ENCODE assay signal across 8 cellular contexts in the genomic region with DNA sequence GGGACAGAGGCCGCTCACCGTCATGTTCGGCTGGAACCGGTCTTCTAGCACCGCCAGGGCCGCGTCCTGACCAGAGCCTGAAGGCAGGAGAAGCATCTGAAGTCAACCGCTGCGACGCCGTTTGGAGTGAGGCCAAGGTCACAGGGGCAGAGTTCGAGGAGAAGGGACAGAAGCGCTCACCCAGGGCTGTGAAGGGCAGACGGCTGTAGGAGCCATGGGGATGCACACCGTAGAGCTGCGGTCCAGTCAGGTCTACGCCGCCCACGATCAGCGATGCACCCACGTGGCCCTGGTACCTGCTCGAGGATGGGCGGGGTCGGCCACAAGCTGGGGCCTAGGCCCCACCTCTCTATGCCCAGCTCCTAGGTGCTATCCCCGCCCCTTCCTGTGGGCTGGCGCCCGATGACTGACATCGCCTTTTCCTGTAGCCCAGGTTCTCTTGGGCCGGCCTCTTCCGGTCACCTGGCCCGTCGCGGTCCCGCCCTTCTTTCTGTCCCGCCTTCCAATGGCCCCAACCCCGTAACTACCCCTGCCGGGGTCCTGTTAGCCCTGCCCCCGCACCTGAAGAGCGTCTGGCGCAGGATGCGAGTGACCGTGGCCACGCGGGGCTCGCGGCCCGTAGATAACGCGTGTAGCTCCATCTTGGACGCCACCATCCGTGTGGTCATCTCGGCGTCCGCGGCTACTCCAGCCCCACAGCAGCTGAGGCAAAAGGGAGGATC. TPM values are rescaled to one million over a fixed set of nuclear protein-coding genes. Genes with fewer than 3 reads are reported as not detected.
DNase-seq lines count a peak whose midpoint lies in the region; ATAC-seq, FAIRE-seq and TF ChIP-seq lines count a peak whose summit lies in the region.

No MANE protein-coding gene starts in this region.

- H3K4me1 ChIP-seq in kidney (ENCODE audit: control insufficient read depth in 1 of 2, insufficient read depth in 1 of 2, low read depth in 1 of 2, low read length in 2 of 2) = peaks cover 11 to 25% of the 10 kb centered on the region in 2 donors

- peak overlapping the region; percentile 70 to 86 for H3K4me3 ChIP-seq in kidney (ENCODE audit: low read length in 2 of 2)

- intact Hi-C loops in kidney (cut with DNase I) = no loop called here

- peak overlapping the region; percentile 90 to 92 for H3K27ac ChIP-seq in kidney (ENCODE audit: low read depth in 2 of 2, low read length in 2 of 2)

- TF ChIP-seq POLR2A in GM19193 (IDR thresholded peaks at IDR 0.05; ENCODE audit: extremely low read depth, insufficient read depth, insufficient read length) = peak; percentile 89

- no peaks in the 10 kb centered on the region for H3K9me3 ChIP-seq in kidney (ENCODE audit: control insufficient read depth in 1 of 2, low read length in 2 of 2)

- peak overlapping the region; percentile 80 to 93 for H3K9ac ChIP-seq in kidney (ENCODE audit: low read length in 2 of 2)

- peak; percentile 82 for FAIRE-seq in kidney (lab: Jason Lieb, UNC)

- DNase-seq in Ammon's horn (ENCODE audit: low spot score) (peak; percentile 98), NCI-H460 (ENCODE audit: extremely low read depth, low read depth) (peak; percentile 97), cerebellum (ENCODE audit: low spot score) (peak; percentile 100), kidney (peak; percentile 99)
- peak; percentile 88 for DNase-seq in activated CD4-positive, alpha-beta T cell treated with anti-CD3 and anti-CD28 coated beads for 1 hour
- peak; percentile 85 to 86 for DNase-seq in stimulated activated CD4-positive, alpha-beta T cell treated with anti-CD3 and anti-CD28 coated beads, Interleukin-15, amount 100 ng/mL, for 1 hour (ENCODE audit: low read depth in 1 of 2, low spot score in 1 of 2)

- ATAC-seq in HG03432 (IDR thresholded peaks at IDR 0.05; ENCODE audit: unreplicated experiment) = peak; percentile 90

- TF ChIP-seq CTCF in kidney (IDR thresholded peaks at IDR 0.05; ENCODE audit: borderline replicate concordance, extremely low read depth, insufficient read depth) = no peak

- peaks cover 0 to 2% of the 10 kb centered on the region in 2 donors for H3K36me3 ChIP-seq in kidney (ENCODE audit: control insufficient read depth in 1 of 2, insufficient read depth in 2 of 2, low read length in 2 of 2)

RNA-seq across cellular contexts. Expression of gene PSMB10, which starts 1.1 kb away (rescaled TPM):
- total RNA-seq in NCI-H460 (2014; rRNA removed; shearing (Covaris generic)) = 28.7 and 34.9 TPM in 2 replicates
- polyA plus RNA-seq in NCI-H460 (2014; cell fraction: nucleus; rRNA removed) = 62.4 and 91.5 TPM in 2 replicates
- total RNA-seq in cerebellum (11.2 TPM), kidney (78.6 TPM)
- polyA plus RNA-seq in kidney (ENCODE audit: insufficient read depth, low read depth, low replicate concordance) = 76.4 TPM

RNA-seq across cellular contexts. Expression of gene CTRL, which starts 3.9 kb away (rescaled TPM):
- total RNA-seq in NCI-H460 (2014; rRNA removed; shearing (Covaris generic)) = 1.4 and 2.0 TPM in 2 replicates
- polyA plus RNA-seq in NCI-H460 (2014; cell fraction: nucleus; rRNA removed) = 12.3 and 19.9 TPM in 2 replicates
- total RNA-seq in cerebellum (2.9 TPM), kidney (0.69 TPM)
- not detected for polyA plus RNA-seq in kidney (ENCODE audit: insufficient read depth, low read depth, low replicate concordance)

RNA-seq across cellular contexts. Expression of gene LCAT, which starts 8.4 kb away (rescaled TPM):
- 4.6 and 8.4 TPM in 2 replicates for total RNA-seq in NCI-H460 (2014; rRNA removed; shearing (Covaris generic))
- polyA plus RNA-seq in NCI-H460 (2014; cell fraction: nucleus; rRNA removed) = 54.1 and 55.9 TPM in 2 replicates
- total RNA-seq in cerebellum (23.2 TPM), kidney (27.4 TPM)
- polyA plus RNA-seq in kidney (ENCODE audit: insufficient read depth, low read depth, low replicate concordance) = 10.2 TPM

RNA-seq across cellular contexts. Expression of gene SLC12A4, which starts 32.9 kb away (rescaled TPM):
- 35.8 and 37.2 TPM in 2 replicates for total RNA-seq in NCI-H460 (2014; rRNA removed; shearing (Covaris generic))
- polyA plus RNA-seq in NCI-H460 (2014; cell fraction: nucleus; rRNA removed) = 101 and 169 TPM in 2 replicates
- total RNA-seq in cerebellum = 44.6 TPM
- total RNA-seq in kidney = 66.2 TPM
- 16.7 TPM for polyA plus RNA-seq in kidney (ENCODE audit: insufficient read depth, low read depth, low replicate concordance)

RNA-seq across cellular contexts. Expression of gene PSKH1, which starts 42.5 kb away (rescaled TPM):
- 5.3 and 6.5 TPM in 2 replicates for total RNA-seq in NCI-H460 (2014; rRNA removed; shearing (Covaris generic))
- polyA plus RNA-seq in NCI-H460 (2014; cell fraction: nucleus; rRNA removed) = 7.3 and 9.9 TPM in 2 replicates
- total RNA-seq in cerebellum (14.0 TPM), kidney (33.2 TPM)
- polyA plus RNA-seq in kidney (ENCODE audit: insufficient read depth, low read depth, low replicate concordance) = 23.6 TPM

Comparison
In these comparisons a context has a peak if more than half of its experiments do, and no peak if none do; other contexts are left out.
1. Peak in every context shown above with its lines: DNase-seq, ATAC-seq, H3K4me3 ChIP-seq and H3K27ac ChIP-seq.